In genomic region chr6:10719386-10720228, GRCh38 we compare ENCODE assay signal across 7 cellular contexts. TPM values are rescaled to one million over a fixed set of nuclear protein-coding genes. Genes with fewer than 3 reads are reported as not detected.
DNase-seq lines count a peak whose midpoint lies in the region; ATAC-seq and TF ChIP-seq lines count a peak whose summit lies in the region.

No MANE protein-coding gene starts in this region.

- H3K36me3 ChIP-seq in esophagus squamous epithelium, result peaks cover 0 to under 1% (median 0%) of the 10 kb centered on the region in 3 donors
- H3K36me3 ChIP-seq in gastrocnemius medialis, result no peaks in the 10 kb centered on the region

- TF ChIP-seq POLR2A in esophagus squamous epithelium (IDR thresholded peaks at IDR 0.05), result no peak
- no peak for TF ChIP-seq POLR2A in gastrocnemius medialis (IDR thresholded peaks at IDR 0.05)

- intact Hi-C loops in activated B cell treated with CpG ODN at 0.5 μM for 24 hours (cut with micrococcal nuclease), result no loop called here
- intact Hi-C loops in esophagus squamous epithelium (cut with DNase I), result no loop called here
- intact Hi-C loops in gastrocnemius medialis (cut with DNase I; ENCODE audit: low total_unique reads), result no loop called here

- in situ Hi-C loops in gastrocnemius medialis (cut with MboI; ENCODE audit: low sequenced_read_pairs in 4 of 4), result no loop called here

- H3K4me1 ChIP-seq in esophagus squamous epithelium (peaks cover 5 to 33% (median 10%) of the 10 kb centered on the region in 3 donors), gastrocnemius medialis (peaks cover 14 to 19% of the 10 kb centered on the region in 2 donors)

- POLR2A ChIA-PET in activated B cell treated with CpG ODN at 0.5 μM for 24 hours (lab: Charles Lee), result interaction anchor here (1.4 to 6.4 kb wide), 6 partner anchors 9 to 190 kb away, joined by 5 to 75 read pairs (median 8); partner anchors contain the start of genes C6orf52, PAK1IP1 and TMEM14B

- H3K27me3 Mint-ChIP-seq in IgD-negative memory B cell (no peaks in the 10 kb centered on the region), activated B cell treated with CpG ODN at 0.5 μM for 24 hours (no peaks in the 10 kb centered on the region), progenitor cell of endocrine pancreas (no peaks in the 10 kb centered on the region)

- DNase-seq in activated B cell treated with CpG ODN at 0.5 μM for 24 hours (no peak), esophagus squamous epithelium (lab: John Stamatoyannopoulos, UW) (no peak), gastrocnemius medialis (no peak), progenitor cell of endocrine pancreas (ENCODE audit: low spot score, unreplicated experiment) (no peak), ecto neural progenitor cell (ENCODE audit: low spot score) (no peak)

- peak overlapping the region; percentile 41 to 69 (median 63) for H3K4me3 ChIP-seq in esophagus squamous epithelium
- H3K4me3 ChIP-seq in gastrocnemius medialis, result peak overlapping the region; percentile 36 to 71 (median 57)

- H3K4me1 Mint-ChIP-seq in IgD-negative memory B cell, result peaks cover 17 to 21% (median 17%) of the 10 kb centered on the region in 3 donors
- peaks cover 32% of the 10 kb centered on the region for H3K4me1 Mint-ChIP-seq in activated B cell treated with CpG ODN at 0.5 μM for 24 hours
- peaks cover 14% of the 10 kb centered on the region for H3K4me1 Mint-ChIP-seq in progenitor cell of endocrine pancreas (ENCODE audit: low read depth)

- H3K27ac Mint-ChIP-seq in IgD-negative memory B cell (peak overlapping the region; percentile 63 to 84 (median 71)), activated B cell treated with CpG ODN at 0.5 μM for 24 hours (no peak overlapping the region), progenitor cell of endocrine pancreas (no peak overlapping the region)

- peak overlapping the region; percentile 76 to 95 (median 90) for H3K4me3 Mint-ChIP-seq in IgD-negative memory B cell
- H3K4me3 Mint-ChIP-seq in activated B cell treated with CpG ODN at 0.5 μM for 24 hours, result peak overlapping the region; percentile 75
- H3K4me3 Mint-ChIP-seq in progenitor cell of endocrine pancreas (ENCODE audit: low read depth), result no peak overlapping the region

- H3K9me3 ChIP-seq in esophagus squamous epithelium (peaks cover 0 to 8% (median 0%) of the 10 kb centered on the region in 3 donors), gastrocnemius medialis (no peaks in the 10 kb centered on the region)

- WGBS in esophagus squamous epithelium, 2 donors, result 64 to 81% methylated on average over 6 to 9 of the region's 25 CpGs

- H3K9me3 Mint-ChIP-seq in IgD-negative memory B cell, result peaks cover 0 to 3% (median 0%) of the 10 kb centered on the region in 3 donors
- H3K9me3 Mint-ChIP-seq in activated B cell treated with CpG ODN at 0.5 μM for 24 hours, result peaks cover 4% of the 10 kb centered on the region
- H3K9me3 Mint-ChIP-seq in progenitor cell of endocrine pancreas (ENCODE audit: low read depth), result no peaks in the 10 kb centered on the region

- CTCF ChIA-PET in activated B cell treated with CpG ODN at 0.5 μM for 24 hours (lab: Charles Lee), result no interaction called here

- H3K36me3 Mint-ChIP-seq in IgD-negative memory B cell (no peaks in the 10 kb centered on the region), activated B cell treated with CpG ODN at 0.5 μM for 24 hours (ENCODE audit: low read depth) (peaks cover 5% of the 10 kb centered on the region), progenitor cell of endocrine pancreas (ENCODE audit: insufficient read depth) (no peaks in the 10 kb centered on the region)

- H3K27ac ChIP-seq in esophagus squamous epithelium, result peak overlapping the region; percentile 82 to 93 (median 86)
- H3K27ac ChIP-seq in gastrocnemius medialis, result peak overlapping the region; percentile 40 to 68 (median 66)

- no peak for TF ChIP-seq CTCF in activated B cell treated with CpG ODN at 0.5 μM for 24 hours (IDR thresholded peaks at IDR 0.05)
- TF ChIP-seq CTCF in esophagus squamous epithelium (IDR thresholded peaks at IDR 0.05), result no peak
- no peak for TF ChIP-seq CTCF in gastrocnemius medialis (IDR thresholded peaks at IDR 0.05 in 4 of 5, conservative IDR thresholded peaks at IDR 0.05 in 1 of 5)
- TF ChIP-seq CTCF in progenitor cell of endocrine pancreas (IDR thresholded peaks at IDR 0.05; ENCODE audit: unreplicated experiment), result no peak

- H3K27me3 ChIP-seq in esophagus squamous epithelium (no peaks in the 10 kb centered on the region), gastrocnemius medialis (no peaks in the 10 kb centered on the region)

- no peak for ATAC-seq in activated B cell treated with CpG ODN at 0.5 μM for 24 hours (ENCODE audit: low read depth)
- no peak for ATAC-seq in gastrocnemius medialis
- no peak for ATAC-seq in HG03025 (IDR thresholded peaks at IDR 0.05; ENCODE audit: low FRiP score, unreplicated experiment)

RNA-seq across cellular contexts. Expression of gene TMEM14C, which starts 3.3 kb away (rescaled TPM):
- 83.5 TPM for polyA plus RNA-seq in IgD-negative memory B cell
- total RNA-seq in activated B cell treated with CpG ODN at 0.5 μM for 24 hours (23.0 and 23.1 TPM in 2 replicates), esophagus squamous epithelium (100 to 1,000 TPM in 1 of 4 donors, 10 to 100 TPM in 3; 42.8 to 125 (median 69.2) TPM), gastrocnemius medialis (100 to 1,000 TPM in 3 of 4 donors, 10 to 100 TPM in 1; 93.2 to 130 (median 117) TPM), progenitor cell of endocrine pancreas (63.2 and 63.6 TPM in 2 replicates)

RNA-seq across cellular contexts. Expression of gene PAK1IP1, which starts 24.8 kb away (rescaled TPM):
- polyA plus RNA-seq in IgD-negative memory B cell, result 14.1 TPM
- total RNA-seq in activated B cell treated with CpG ODN at 0.5 μM for 24 hours, result 18.1 and 18.3 TPM in 2 replicates
- 10 to 100 TPM; 11.4 to 23.6 (median 19.4) TPM for total RNA-seq in esophagus squamous epithelium
- total RNA-seq in gastrocnemius medialis, result 10 to 100 TPM in 3 of 4 donors, 1 to 10 TPM in 1; 5.5 to 18.8 (median 14.2) TPM
- 12.9 and 14.1 TPM in 2 replicates for total RNA-seq in progenitor cell of endocrine pancreas

RNA-seq across cellular contexts. Expression of gene C6orf52, which starts 25.2 kb away (rescaled TPM):
- 1.1 TPM for polyA plus RNA-seq in IgD-negative memory B cell
- total RNA-seq in activated B cell treated with CpG ODN at 0.5 μM for 24 hours, result 1.0 and 1.6 TPM in 2 replicates
- total RNA-seq in esophagus squamous epithelium, result not detected
- total RNA-seq in gastrocnemius medialis, result 1 to 10 TPM in 1 of 4 donors, not detected in 3; 2.8 TPM
- total RNA-seq in progenitor cell of endocrine pancreas, result 3.5 and 4.8 TPM in 2 replicates

RNA-seq across cellular contexts. Expression of gene TMEM14B, which starts 28.0 kb away (rescaled TPM):
- polyA plus RNA-seq in IgD-negative memory B cell, result 173 TPM
- total RNA-seq in activated B cell treated with CpG ODN at 0.5 μM for 24 hours, result 60.3 and 63.4 TPM in 2 replicates
- 10 to 100 TPM; 12.7 to 64.5 (median 47.1) TPM for total RNA-seq in esophagus squamous epithelium
- 10 to 100 TPM; 68.3 to 93.8 (median 79.4) TPM for total RNA-seq in gastrocnemius medialis
- 52.7 and 56.2 TPM in 2 replicates for total RNA-seq in progenitor cell of endocrine pancreas

Comparison
In these comparisons a context has a peak if more than half of its experiments do, and no peak if none do; other contexts are left out.
1. H3K27ac Mint-ChIP-seq: peak in IgD-negative memory B cell (3 of 3); none in activated B cell treated with CpG ODN at 0.5 μM for 24 hours (single experiment) and progenitor cell of endocrine pancreas (single experiment).